Comparison of ENCODE assay signal across 8 cellular contexts in the genomic region with DNA sequence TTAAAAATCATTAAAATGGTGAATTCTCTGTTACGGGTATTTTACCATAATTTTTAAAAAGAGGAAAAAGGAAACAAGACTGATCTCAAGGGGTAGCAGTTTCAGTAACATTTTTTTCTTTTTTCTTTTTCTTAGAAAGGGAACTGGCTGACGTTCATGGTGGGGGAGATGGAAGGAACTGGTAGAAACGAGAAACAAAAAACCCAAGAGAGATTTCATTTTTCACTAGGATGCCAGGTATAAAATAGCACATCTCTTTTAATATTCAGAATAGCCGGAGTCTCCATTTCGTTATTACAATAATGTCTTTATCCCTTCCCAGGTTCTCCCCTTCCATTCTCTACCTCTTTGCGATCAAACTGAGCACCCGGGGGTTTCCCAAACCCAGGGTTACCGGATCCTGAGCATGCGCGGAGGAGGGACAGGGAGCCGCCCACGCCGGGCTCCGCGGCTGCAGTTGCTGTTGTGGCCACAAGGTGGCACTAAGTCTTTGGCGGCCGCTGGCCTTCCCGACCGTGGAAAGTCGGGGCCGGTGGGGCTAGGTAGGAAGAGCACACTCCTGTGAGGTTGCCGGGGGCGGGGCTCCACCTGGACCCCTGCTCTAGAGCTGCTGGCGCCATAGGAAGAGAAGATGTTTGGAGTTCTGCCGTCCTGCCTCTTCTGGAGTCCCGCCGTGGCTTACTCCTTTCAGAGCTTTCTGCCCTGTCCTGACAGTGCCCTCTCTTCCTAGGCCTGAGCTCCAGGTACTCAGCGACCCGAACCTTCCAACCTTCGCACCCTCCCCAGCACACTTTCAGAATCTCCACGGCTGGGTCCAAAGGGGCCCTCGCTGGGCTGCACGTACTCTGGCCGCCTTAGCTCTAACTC.
DNase-seq lines count a peak whose midpoint lies in the region; ATAC-seq and TF ChIP-seq lines count a peak whose summit lies in the region.

No MANE protein-coding gene starts in this region.

- no TSS peak for BruUV-seq in Calu3 (replicated peaks; lab: Mats Ljungman, UMichigan)

- H3K4me1 Mint-ChIP-seq in Calu3 (ENCODE audit: low read depth, unreplicated experiment): no peaks in the 10 kb centered on the region

- TF ChIP-seq EP300 in stomach (IDR thresholded peaks at IDR 0.05): no peak

- H3K27ac ChIP-seq in RWPE1: no peak overlapping the region
- no peak overlapping the region for H3K27ac ChIP-seq in neuronal stem cell (replicated peaks; ENCODE audit: low read length)
- H3K27ac ChIP-seq in stomach: no peak overlapping the region

- H2AFZ ChIP-seq in neuronal stem cell (ENCODE audit: low read length): peak overlapping the region; percentile 84

- no peaks in the 10 kb centered on the region for H3K9me3 Mint-ChIP-seq in Calu3 (ENCODE audit: low read depth, unreplicated experiment)

- no peaks in the 10 kb centered on the region for H3K79me1 ChIP-seq in neuronal stem cell (ENCODE audit: low read depth, low read length)

- H4K91ac ChIP-seq in neuronal stem cell (ENCODE audit: low read depth, low read length, poor library complexity): peak overlapping the region; percentile 22

- CTCF ChIA-PET in Calu3 (lab: Charles Lee) (interaction anchor here (0.5 to 1.7 kb wide), 4 partner anchors 32 to 92 kb away, joined by 3 to 8 read pairs (median 4); no protein-coding TSS in a partner anchor), RWPE1 (lab: Yijun Ruan, JAX) (interaction anchor here (0.5 to 1.9 kb wide), 11 partner anchors 13 to 921 kb away, joined by 3 to 27 read pairs (median 4); no protein-coding TSS in a partner anchor)

- H3K27me3 ChIP-seq in neuronal stem cell (ENCODE audit: control insufficient read depth in 3 of 3, insufficient read depth in 3 of 3, low read depth in 1 of 3, low read length in 3 of 3) (peaks cover 0 to 64% (median 0%) of the 10 kb centered on the region in 3 experiments), stomach (no peaks in the 10 kb centered on the region)

- no peak overlapping the region for H4K8ac ChIP-seq in neuronal stem cell (ENCODE audit: low read depth, low read length)

- H2BK12ac ChIP-seq in neuronal stem cell (ENCODE audit: low read length): no peak overlapping the region

- H3K9ac ChIP-seq in neuronal stem cell (ENCODE audit: low read depth, low read length, poor library complexity): no peak overlapping the region

- H3K27me3 Mint-ChIP-seq in Calu3 (ENCODE audit: unreplicated experiment): no peaks in the 10 kb centered on the region

- peak overlapping the region in 1 of 2 donors; percentile 20 for H3K4me3 ChIP-seq in neuronal stem cell (ENCODE audit: low read length in 2 of 2)
- peak overlapping the region; percentile 22 to 36 (median 34) for H3K4me3 ChIP-seq in stomach

- no peak overlapping the region for H3K27ac Mint-ChIP-seq in Calu3 (ENCODE audit: unreplicated experiment)

- TF ChIP-seq POLR2A in stomach (IDR thresholded peaks at IDR 0.05): no peak

- H3K4ac ChIP-seq in neuronal stem cell (ENCODE audit: low read length): no peak overlapping the region

- H3K9me3 ChIP-seq in neuronal stem cell (replicated peaks in 1 of 2; ENCODE audit: control insufficient read depth in 2 of 2, insufficient read depth in 1 of 2, low read depth in 1 of 2, low read length in 2 of 2) (no peaks in the 10 kb centered on the region), stomach (no peaks in the 10 kb centered on the region)

- WGBS in neuronal stem cell (ENCODE audit: extremely low coverage in 2 of 2, insufficient read length in 2 of 2, insufficient replicate concordance in 1 of 2), 2 donors: no CpG with 5 or more reads among the region's 34 CpGs
- WGBS in stomach, 5 donors: 20 to 26% (median 23%) methylated on average over 31 to 34 of the region's 34 CpGs

- peak overlapping the region; percentile 64 for H3K4me3 Mint-ChIP-seq in Calu3 (ENCODE audit: low read depth, unreplicated experiment)

- no peak overlapping the region for H2BK5ac ChIP-seq in neuronal stem cell (ENCODE audit: low read length)

- H2BK15ac ChIP-seq in neuronal stem cell (ENCODE audit: low read length): peak overlapping the region; percentile 90

- ATAC-seq in GM21360 (IDR thresholded peaks at IDR 0.05; ENCODE audit: unreplicated experiment): peak; percentile 85

- no peak overlapping the region for H3K4me2 ChIP-seq in neuronal stem cell (ENCODE audit: insufficient read depth, low read length, poor library complexity, severe bottlenecking)

- H3K18ac ChIP-seq in neuronal stem cell (ENCODE audit: low read length): peak overlapping the region; percentile 88

- no peaks in the 10 kb centered on the region for H3K4me1 ChIP-seq in neuronal stem cell (ENCODE audit: control insufficient read depth in 2 of 2, insufficient read depth in 1 of 2, low read depth in 1 of 2, low read length in 2 of 2)
- H3K4me1 ChIP-seq in stomach: peaks cover 0 to 13% (median 6%) of the 10 kb centered on the region in 4 donors

- H2BK120ac ChIP-seq in neuronal stem cell (ENCODE audit: low read depth, low read length): peak overlapping the region; percentile 69

- no peak overlapping the region for H3K14ac ChIP-seq in neuronal stem cell (ENCODE audit: low read length)

- POLR2A ChIA-PET in RWPE1 (lab: Yijun Ruan, JAX; ENCODE audit: low non-redundant PET): interaction anchor here (0.7 kb wide), 1 partner anchor 471 kb away, joined by 4 read pairs; no protein-coding TSS in a partner anchor

- H3K36me3 ChIP-seq in neuronal stem cell (replicated peaks in 1 of 2; ENCODE audit: control insufficient read depth in 2 of 2, insufficient read depth in 2 of 2, low read length in 2 of 2) (no peaks in the 10 kb centered on the region), stomach (no peaks in the 10 kb centered on the region)

- peak overlapping the region; percentile 4 for H2AK5ac ChIP-seq in neuronal stem cell (ENCODE audit: low read depth, low read length)

- peak; percentile 91 for DNase-seq in Calu3
- DNase-seq in HPDE6-E6E7 (ENCODE audit: extremely low spot score): peak; percentile 97
- peak; percentile 93 for DNase-seq in RWPE1 (ENCODE audit: low spot score)
- DNase-seq in activated effector memory CD4-positive, alpha-beta T cell treated with anti-CD3 and anti-CD28 coated beads, Interleukin-2, amount 50 U/mL, for 16 hours: peak; percentile 95
- DNase-seq in foreskin melanocyte: peak; percentile 43
- DNase-seq in neuronal stem cell (ENCODE audit: low spot score): peak; percentile 57
- peak; percentile 82 for DNase-seq in stomach

- intact Hi-C loops in Calu3 (cut with micrococcal nuclease; ENCODE audit: unreplicated experiment) (loop anchor here (1.0 to 10.0 kb wide), 3 partner anchors 35 to 317 kb away; no protein-coding TSS in a partner anchor), stomach (cut with DNase I; ENCODE audit: low total_unique reads) (no loop called here)

- no peak overlapping the region for H3K23ac ChIP-seq in neuronal stem cell (ENCODE audit: low read depth, low read length, poor library complexity)

- TF ChIP-seq CTCF in Calu3 (IDR thresholded peaks at IDR 0.05; ENCODE audit: unreplicated experiment) (peak; percentile 98), RWPE1 (conservative IDR thresholded peaks at IDR 0.05; ENCODE audit: low read depth) (peak; percentile 96), stomach (IDR thresholded peaks at IDR 0.05) (peak in 5 of 7 experiments; percentile 90 to 99 (median 98))

- no peaks in the 10 kb centered on the region for H3K36me3 Mint-ChIP-seq in Calu3 (ENCODE audit: insufficient read depth, unreplicated experiment)

Comparison
In these comparisons a context has a peak if more than half of its experiments do, and no peak if none do; other contexts are left out.
1. DNase-seq: peak in every context shown above with its lines; median percentile 97 in HPDE6-E6E7; 95 in activated effector memory CD4-positive, alpha-beta T cell treated with anti-CD3 and anti-CD28 coated beads, Interleukin-2, amount 50 U/mL, for 16 hours; 93 in RWPE1; 91 in Calu3; 82 in stomach; 57 in neuronal stem cell; 43 in foreskin melanocyte.